Comparison of ENCODE assay signal across 1 cellular context in the genomic region with DNA sequence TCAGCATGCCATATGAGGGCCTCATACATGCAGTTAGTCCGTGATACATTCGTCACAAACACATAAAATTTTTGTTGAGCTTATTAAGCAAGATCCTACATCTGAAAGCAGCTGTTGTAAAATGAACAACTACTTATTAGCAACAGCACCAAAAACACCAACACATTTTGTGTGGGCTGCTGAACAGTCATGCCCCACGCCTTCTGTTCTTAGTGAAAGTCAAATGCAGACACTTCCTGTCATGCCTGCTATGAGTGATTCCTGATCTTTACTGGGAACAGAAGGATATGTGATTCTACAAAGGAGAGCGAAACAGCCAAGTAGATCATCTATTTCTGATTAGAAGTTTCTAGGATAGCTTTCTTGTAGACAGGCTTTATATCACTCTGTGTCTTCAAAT.
TF ChIP-seq lines count a peak whose summit lies in the region.

No MANE protein-coding gene starts in this region.

TF ChIP-seq in WTC11, 78 proteins besides CTCF, POLR2A, EP300 and RAD21 (continued from another document):
- TF ChIP-seq, protein P1, sequence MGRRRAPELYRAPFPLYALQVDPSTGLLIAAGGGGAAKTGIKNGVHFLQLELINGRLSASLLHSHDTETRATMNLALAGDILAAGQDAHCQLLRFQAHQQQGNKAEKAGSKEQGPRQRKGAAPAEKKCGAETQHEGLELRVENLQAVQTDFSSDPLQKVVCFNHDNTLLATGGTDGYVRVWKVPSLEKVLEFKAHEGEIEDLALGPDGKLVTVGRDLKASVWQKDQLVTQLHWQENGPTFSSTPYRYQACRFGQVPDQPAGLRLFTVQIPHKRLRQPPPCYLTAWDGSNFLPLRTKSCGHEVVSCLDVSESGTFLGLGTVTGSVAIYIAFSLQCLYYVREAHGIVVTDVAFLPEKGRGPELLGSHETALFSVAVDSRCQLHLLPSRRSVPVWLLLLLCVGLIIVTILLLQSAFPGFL (CRISPR knock-in tag; IDR thresholded peaks at IDR 0.05; ENCODE audit: borderline replicate concordance), result no peak
- TF ChIP-seq ZNF138 (CRISPR knock-in tag; conservative IDR thresholded peaks at IDR 0.05) (no peak), NFYB (CRISPR knock-in tag; conservative IDR thresholded peaks at IDR 0.05; ENCODE audit: low read depth) (no peak), ZNF219 (CRISPR knock-in tag; IDR thresholded peaks at IDR 0.05; ENCODE audit: borderline replicate concordance) (no peak), ZNF263 (CRISPR knock-in tag; IDR thresholded peaks at IDR 0.05; ENCODE audit: low read depth) (no peak), NR3C1 (CRISPR knock-in tag; conservative IDR thresholded peaks at IDR 0.05; ENCODE audit: low read depth) (no peak), TEAD4 (CRISPR knock-in tag; IDR thresholded peaks at IDR 0.05) (no peak), MXD4 (CRISPR knock-in tag; IDR thresholded peaks at IDR 0.05; ENCODE audit: borderline replicate concordance) (no peak), ZNF121 (CRISPR knock-in tag; IDR thresholded peaks at IDR 0.05) (no peak), ZNF317 (CRISPR knock-in tag; IDR thresholded peaks at IDR 0.05; ENCODE audit: borderline replicate concordance, low read depth) (no peak), SOX15 (CRISPR knock-in tag; IDR thresholded peaks at IDR 0.05) (no peak)
- TF ChIP-seq, protein P2, sequence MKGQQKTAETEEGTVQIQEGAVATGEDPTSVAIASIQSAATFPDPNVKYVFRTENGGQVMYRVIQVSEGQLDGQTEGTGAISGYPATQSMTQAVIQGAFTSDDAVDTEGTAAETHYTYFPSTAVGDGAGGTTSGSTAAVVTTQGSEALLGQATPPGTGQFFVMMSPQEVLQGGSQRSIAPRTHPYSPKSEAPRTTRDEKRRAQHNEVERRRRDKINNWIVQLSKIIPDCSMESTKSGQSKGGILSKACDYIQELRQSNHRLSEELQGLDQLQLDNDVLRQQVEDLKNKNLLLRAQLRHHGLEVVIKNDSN (CRISPR knock-in tag; IDR thresholded peaks at IDR 0.05), result no peak
- TF ChIP-seq, protein P3, sequence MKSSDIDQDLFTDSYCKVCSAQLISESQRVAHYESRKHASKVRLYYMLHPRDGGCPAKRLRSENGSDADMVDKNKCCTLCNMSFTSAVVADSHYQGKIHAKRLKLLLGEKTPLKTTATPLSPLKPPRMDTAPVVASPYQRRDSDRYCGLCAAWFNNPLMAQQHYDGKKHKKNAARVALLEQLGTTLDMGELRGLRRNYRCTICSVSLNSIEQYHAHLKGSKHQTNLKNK (CRISPR knock-in tag; IDR thresholded peaks at IDR 0.05), result no peak
- TF ChIP-seq, protein P4, sequence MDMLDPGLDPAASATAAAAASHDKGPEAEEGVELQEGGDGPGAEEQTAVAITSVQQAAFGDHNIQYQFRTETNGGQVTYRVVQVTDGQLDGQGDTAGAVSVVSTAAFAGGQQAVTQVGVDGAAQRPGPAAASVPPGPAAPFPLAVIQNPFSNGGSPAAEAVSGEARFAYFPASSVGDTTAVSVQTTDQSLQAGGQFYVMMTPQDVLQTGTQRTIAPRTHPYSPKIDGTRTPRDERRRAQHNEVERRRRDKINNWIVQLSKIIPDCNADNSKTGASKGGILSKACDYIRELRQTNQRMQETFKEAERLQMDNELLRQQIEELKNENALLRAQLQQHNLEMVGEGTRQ (CRISPR knock-in tag; IDR thresholded peaks at IDR 0.05), result no peak
- TF ChIP-seq, protein P5, sequence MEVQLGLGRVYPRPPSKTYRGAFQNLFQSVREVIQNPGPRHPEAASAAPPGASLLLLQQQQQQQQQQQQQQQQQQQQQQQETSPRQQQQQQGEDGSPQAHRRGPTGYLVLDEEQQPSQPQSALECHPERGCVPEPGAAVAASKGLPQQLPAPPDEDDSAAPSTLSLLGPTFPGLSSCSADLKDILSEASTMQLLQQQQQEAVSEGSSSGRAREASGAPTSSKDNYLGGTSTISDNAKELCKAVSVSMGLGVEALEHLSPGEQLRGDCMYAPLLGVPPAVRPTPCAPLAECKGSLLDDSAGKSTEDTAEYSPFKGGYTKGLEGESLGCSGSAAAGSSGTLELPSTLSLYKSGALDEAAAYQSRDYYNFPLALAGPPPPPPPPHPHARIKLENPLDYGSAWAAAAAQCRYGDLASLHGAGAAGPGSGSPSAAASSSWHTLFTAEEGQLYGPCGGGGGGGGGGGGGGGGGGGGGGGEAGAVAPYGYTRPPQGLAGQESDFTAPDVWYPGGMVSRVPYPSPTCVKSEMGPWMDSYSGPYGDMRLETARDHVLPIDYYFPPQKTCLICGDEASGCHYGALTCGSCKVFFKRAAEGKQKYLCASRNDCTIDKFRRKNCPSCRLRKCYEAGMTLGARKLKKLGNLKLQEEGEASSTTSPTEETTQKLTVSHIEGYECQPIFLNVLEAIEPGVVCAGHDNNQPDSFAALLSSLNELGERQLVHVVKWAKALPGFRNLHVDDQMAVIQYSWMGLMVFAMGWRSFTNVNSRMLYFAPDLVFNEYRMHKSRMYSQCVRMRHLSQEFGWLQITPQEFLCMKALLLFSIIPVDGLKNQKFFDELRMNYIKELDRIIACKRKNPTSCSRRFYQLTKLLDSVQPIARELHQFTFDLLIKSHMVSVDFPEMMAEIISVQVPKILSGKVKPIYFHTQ (CRISPR knock-in tag; IDR thresholded peaks at IDR 0.05), result no peak
- TF ChIP-seq, protein P6, sequence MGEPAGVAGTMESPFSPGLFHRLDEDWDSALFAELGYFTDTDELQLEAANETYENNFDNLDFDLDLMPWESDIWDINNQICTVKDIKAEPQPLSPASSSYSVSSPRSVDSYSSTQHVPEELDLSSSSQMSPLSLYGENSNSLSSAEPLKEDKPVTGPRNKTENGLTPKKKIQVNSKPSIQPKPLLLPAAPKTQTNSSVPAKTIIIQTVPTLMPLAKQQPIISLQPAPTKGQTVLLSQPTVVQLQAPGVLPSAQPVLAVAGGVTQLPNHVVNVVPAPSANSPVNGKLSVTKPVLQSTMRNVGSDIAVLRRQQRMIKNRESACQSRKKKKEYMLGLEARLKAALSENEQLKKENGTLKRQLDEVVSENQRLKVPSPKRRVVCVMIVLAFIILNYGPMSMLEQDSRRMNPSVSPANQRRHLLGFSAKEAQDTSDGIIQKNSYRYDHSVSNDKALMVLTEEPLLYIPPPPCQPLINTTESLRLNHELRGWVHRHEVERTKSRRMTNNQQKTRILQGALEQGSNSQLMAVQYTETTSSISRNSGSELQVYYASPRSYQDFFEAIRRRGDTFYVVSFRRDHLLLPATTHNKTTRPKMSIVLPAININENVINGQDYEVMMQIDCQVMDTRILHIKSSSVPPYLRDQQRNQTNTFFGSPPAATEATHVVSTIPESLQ (CRISPR knock-in tag; IDR thresholded peaks at IDR 0.05), result no peak
